ENCODE assay signal across 15 cellular contexts in genomic region chr9:127126981-127127380, GRCh38. TPM values are rescaled to one million over a fixed set of nuclear protein-coding genes. Genes with fewer than 3 reads are reported as not detected.
"Had no signal": no experiment of that assay in that cellular context is flagged by ENCODE, and none has a peak within 500 bp of the region (broad histone marks: within the 10 kb centered on the region; RNA-seq: fewer than 3 reads in every experiment).

No MANE protein-coding gene starts in this region.

- DNase-seq: activated CD4-positive, alpha-beta T cell treated with anti-CD3 and anti-CD28 coated beads for 48 hours; activated CD8-positive, alpha-beta T cell treated with anti-CD3 and anti-CD28 coated beads for 36 hours; activated effector memory CD4-positive, alpha-beta T cell treated with Interleukin-2 at 50 U/mL for 16 hours; activated T-cell treated with anti-CD3 and anti-CD28 coated beads, Interleukin-2, amount 50 U/mL, for 4 hours; adrenal gland; left cardiac atrium; naive thymus-derived CD4-positive, alpha-beta T cell; SJCRH30; stimulated activated CD4-positive, alpha-beta T cell treated with anti-CD3 and anti-CD28 coated beads, Interleukin-4, amount 100 ng/mL, for 24 hours; stimulated activated naive CD8-positive, alpha-beta T cell treated with anti-CD3 and anti-CD28 coated beads, Interleukin-15, Interleukin-2, amounts not matched to agents 100 U/mL and 50 U/mL, for 24 hours; T-helper 17 cell had no signal

- H3K9ac ChIP-seq: parathyroid adenoma had no signal

- H3K4me3 ChIP-seq: adrenal gland, SJCRH30, skin epidermis, thoracic aorta had no signal

- H3K27me3 ChIP-seq: adrenal gland, SJCRH30 had no signal

- H3K9me3 ChIP-seq: adrenal gland, SJCRH30, thoracic aorta had no signal

- ATAC-seq: activated CD8-positive, alpha-beta T cell treated with anti-CD3 and anti-CD28 coated beads for 36 hours; activated T-cell treated with anti-CD3 and anti-CD28 coated beads, Interleukin-2, amount 50 U/mL, for 4 hours; esophagus mucosa; left cardiac atrium; naive thymus-derived CD4-positive, alpha-beta T cell; stimulated activated naive CD8-positive, alpha-beta T cell treated with anti-CD3 and anti-CD28 coated beads, Interleukin-15, Interleukin-2, amounts not matched to agents 100 U/mL and 50 U/mL, for 24 hours; T-helper 17 cell had no signal

- H3K27ac ChIP-seq: parathyroid adenoma, SJCRH30, thoracic aorta had no signal

- H3K36me3 ChIP-seq: adrenal gland, SJCRH30, thoracic aorta had no signal

- H3K79me2 ChIP-seq: parathyroid adenoma had no signal

- H2AFZ ChIP-seq: parathyroid adenoma had no signal

RNA-seq across cellular contexts. Expression of gene ANGPTL2, which starts 4.5 kb away (rescaled TPM):
- total RNA-seq: activated CD8-positive, alpha-beta T cell treated with anti-CD3 and anti-CD28 coated beads for 36 hours; naive thymus-derived CD4-positive, alpha-beta T cell had no signal
- polyA plus RNA-seq: naive thymus-derived CD4-positive, alpha-beta T cell had no signal
